ENCODE assay signal across 10 cellular contexts in the genomic region with DNA sequence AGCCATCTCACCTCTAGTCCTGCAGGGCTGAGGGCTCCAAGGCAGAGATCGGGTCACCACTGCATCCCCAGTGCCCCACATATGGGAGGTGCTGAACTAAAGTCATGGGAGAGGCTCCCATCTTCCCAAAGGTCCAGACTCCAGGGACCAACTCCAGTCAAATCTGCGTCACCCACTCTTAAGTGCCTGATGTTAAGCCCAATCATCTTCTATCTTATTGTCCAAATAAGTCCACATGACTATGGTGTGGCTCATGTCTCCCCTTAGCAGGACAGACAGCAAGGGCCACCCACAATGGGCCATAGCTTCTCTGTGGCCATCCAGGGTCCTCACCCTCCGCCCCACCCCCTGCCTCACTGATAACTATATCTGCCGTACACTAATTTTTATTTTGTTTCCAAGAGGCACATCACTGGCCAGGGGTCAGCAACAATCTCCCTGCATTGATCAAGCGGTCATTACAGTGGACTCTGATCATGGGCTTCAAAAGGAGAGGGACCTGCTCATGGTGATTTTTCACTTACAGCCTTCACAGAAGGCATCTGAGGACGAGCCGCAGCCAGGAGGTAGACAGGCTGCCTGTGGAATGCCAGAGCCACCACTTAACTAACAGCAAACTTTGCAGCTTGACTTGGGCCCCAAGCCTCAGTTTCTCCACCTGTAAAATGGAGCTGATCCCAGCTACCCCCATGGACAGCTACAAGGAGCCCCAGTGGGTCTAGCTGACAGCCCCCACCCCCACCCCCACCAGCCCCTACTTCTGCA. TPM values are rescaled to one million over a fixed set of nuclear protein-coding genes. Genes with fewer than 3 reads are reported as not detected.
DNase-seq lines count a peak whose midpoint lies in the region; ATAC-seq and TF ChIP-seq lines count a peak whose summit lies in the region.
"Had no signal": no experiment of that assay in that cellular context is flagged by ENCODE, and none has a peak within 500 bp of the region (broad histone marks: within the 10 kb centered on the region; RNA-seq: fewer than 3 reads in every experiment).

No MANE protein-coding gene starts in this region.

- H3K27ac ChIP-seq in HCT116 (ENCODE audit: low read depth, low read length) (no peak overlapping the region), hepatocyte (peak overlapping the region; percentile 98), spleen (peak overlapping the region; percentile 71 to 100 (median 98))

- H3K27me3 Mint-ChIP-seq in activated CD8-positive, alpha-beta T cell treated with anti-CD3 and anti-CD28 coated beads for 36 hours: no peaks in the 10 kb centered on the region

- H3K9me3 ChIP-seq in HCT116 (ENCODE audit: control insufficient read depth in 1 of 2, insufficient read depth in 1 of 2, low read depth in 1 of 2, low read length in 2 of 2) (no peaks in the 10 kb centered on the region), hepatocyte (ENCODE audit: low read depth) (no peaks in the 10 kb centered on the region), spleen (no peaks in the 10 kb centered on the region)

- peaks cover 93% of the 10 kb centered on the region for H3K4me1 Mint-ChIP-seq in activated CD8-positive, alpha-beta T cell treated with anti-CD3 and anti-CD28 coated beads for 36 hours (ENCODE audit: low read depth)

- no peak for TF ChIP-seq RAD21 in HCT116 (IDR thresholded peaks at IDR 0.05; ENCODE audit: low read depth)

- TF ChIP-seq CTCF in HCT116 (IDR thresholded peaks at IDR 0.05 in 2 of 3, conservative IDR thresholded peaks at IDR 0.05 in 1 of 3; ENCODE audit: borderline replicate concordance in 1 of 3, insufficient read depth in 1 of 3, low read depth in 2 of 3, low read length in 2 of 3) (no peak), hepatocyte (IDR thresholded peaks at IDR 0.05; ENCODE audit: poor library complexity) (no peak), spleen (IDR thresholded peaks at IDR 0.05 in 8 of 11, conservative IDR thresholded peaks at IDR 0.05 in 3 of 11) (no peak)
- TF ChIP-seq CTCF in activated CD8-positive, alpha-beta T cell treated with anti-CD3 and anti-CD28 coated beads for 36 hours (IDR thresholded peaks at IDR 0.05): no peak

- H3K79me2 ChIP-seq in HCT116 (ENCODE audit: insufficient read depth, low read length): peaks cover 98% of the 10 kb centered on the region
- peaks cover 94% of the 10 kb centered on the region for H3K79me2 ChIP-seq in hepatocyte

- H3K4me3 ChIP-seq in HCT116 (replicated peaks in 1 of 2; ENCODE audit: low read depth in 1 of 2, low read length in 2 of 2) (no peak overlapping the region), hepatocyte (no peak overlapping the region), spleen (peak overlapping the region in 1 of 8 donors; percentile 30)

- no peak overlapping the region for H3K9ac ChIP-seq in HCT116 (ENCODE audit: low read length)

- peaks cover 57% of the 10 kb centered on the region for H3K36me3 Mint-ChIP-seq in activated CD8-positive, alpha-beta T cell treated with anti-CD3 and anti-CD28 coated beads for 36 hours (ENCODE audit: low read depth)

- H3K9me2 ChIP-seq in HCT116 (ENCODE audit: insufficient read depth) (no peaks in the 10 kb centered on the region), hepatocyte (replicated peaks; ENCODE audit: insufficient read depth) (no peaks in the 10 kb centered on the region)

- H3K27me3 ChIP-seq in HCT116 (ENCODE audit: insufficient read depth, low read length) (no peaks in the 10 kb centered on the region), hepatocyte (no peaks in the 10 kb centered on the region), spleen (replicated peaks in 1 of 7) (no peaks in the 10 kb centered on the region)

- BruUV-seq in HCT116 (replicated peaks; lab: Mats Ljungman, UMichigan): no TSS peak

- no peaks in the 10 kb centered on the region for H3K9me3 Mint-ChIP-seq in activated CD8-positive, alpha-beta T cell treated with anti-CD3 and anti-CD28 coated beads for 36 hours
- H3K9me3 Mint-ChIP-seq: neural crest cell had no signal

- CTCF ChIA-PET in HCT116 (lab: Charles Lee) (interaction anchor here (0.7 to 1.3 kb wide), 5 partner anchors 9 to 203 kb away, joined by 3 to 5 read pairs (median 4); partner anchors contain the start of gene MYH9), HEK293T (lab: Yijun Ruan, JAX) (interaction anchor here (0.6 kb wide), 1 partner anchor 157 kb away, joined by 3 read pairs; no protein-coding TSS in a partner anchor)
- CTCF ChIA-PET in activated CD8-positive, alpha-beta T cell treated with anti-CD3 and anti-CD28 coated beads for 36 hours (lab: Charles Lee): interaction anchor here (1.0 to 4.0 kb wide), 17 partner anchors 11 to 125 kb away, joined by 3 to 28 read pairs (median 5); partner anchors contain the start of genes APOL2 and MYH9

- POLR2A ChIA-PET in HCT116 (lab: Charles Lee): interaction anchor here (0.8 to 2.1 kb wide), 5 partner anchors 15 to 117 kb away, joined by 3 to 8 read pairs (median 7); partner anchors contain the start of genes MYH9 and TXN2
- POLR2A ChIA-PET in activated CD8-positive, alpha-beta T cell treated with anti-CD3 and anti-CD28 coated beads for 36 hours (lab: Charles Lee): interaction anchor here (0.8 to 42.1 kb wide), 7 partner anchors 12 to 101 kb away, joined by 3 to 1125 read pairs (median 4); no protein-coding TSS in a partner anchor
- POLR2A ChIA-PET in HEK293T (lab: Yijun Ruan, JAX): interaction anchor here (0.6 to 1.4 kb wide), 7 partner anchors 9 to 46 kb away, joined by 3 to 6 read pairs (median 3); partner anchors contain the start of gene MYH9

- H3K4me1 ChIP-seq in HCT116 (ENCODE audit: control insufficient read depth in 1 of 2, insufficient read depth in 2 of 2, low read length in 2 of 2): peaks cover 87 to 99% of the 10 kb centered on the region in 2 experiments
- peaks cover 94% of the 10 kb centered on the region for H3K4me1 ChIP-seq in hepatocyte (ENCODE audit: insufficient read depth)
- peaks cover 93 to 100% (median 100%) of the 10 kb centered on the region in 6 donors for H3K4me1 ChIP-seq in spleen

- TF ChIP-seq POLR2A in HCT116 (IDR thresholded peaks at IDR 0.05; ENCODE audit: borderline replicate concordance, extremely low read depth, insufficient read depth, insufficient read length) (no peak), spleen (IDR thresholded peaks at IDR 0.05) (no peak)

- H3K4me2 ChIP-seq in HCT116 (ENCODE audit: low read length) (peak overlapping the region; percentile 74), hepatocyte (peak overlapping the region; percentile 72)

- H2AFZ ChIP-seq in HCT116 (ENCODE audit: low read depth, low read length, poor library complexity, severe bottlenecking) (no peak overlapping the region), hepatocyte (no peak overlapping the region)

- ATAC-seq in HCT116 (no peak), HG03175 (IDR thresholded peaks at IDR 0.05; ENCODE audit: unreplicated experiment) (no peak), HG02973 (IDR thresholded peaks at IDR 0.05; ENCODE audit: unreplicated experiment) (no peak)
- ATAC-seq in activated CD8-positive, alpha-beta T cell treated with anti-CD3 and anti-CD28 coated beads for 36 hours: no peak

- RAD21 ChIA-PET in HCT116 (lab: Charles Lee; ENCODE audit: low non-redundant PET in 1 of 2, low total read pairs in 2 of 2, uncharacterized antibody in 2 of 2, unreplicated experiment in 2 of 2): interaction anchor here in 1 of 2 experiments (0.6 kb wide), 1 partner anchor 54 kb away, joined by 3 read pairs; no protein-coding TSS in a partner anchor

- peak overlapping the region; percentile 69 for H3K4me3 Mint-ChIP-seq in activated CD8-positive, alpha-beta T cell treated with anti-CD3 and anti-CD28 coated beads for 36 hours

- H4K20me1 ChIP-seq in HCT116 (ENCODE audit: insufficient read depth) (peaks cover 19% of the 10 kb centered on the region; the same call in 1 of the 2 replicates), hepatocyte (ENCODE audit: insufficient read depth, poor library complexity, severe bottlenecking) (peaks cover 36% of the 10 kb centered on the region)

- 75% methylated on average over 7 of the region's 7 CpGs for WGBS in hepatocyte (ENCODE audit: low lambda C conversion rate, missing lambda C conversion rate)
- 72 to 83% (median 78%) methylated on average over 7 of the region's 7 CpGs for WGBS in spleen, 5 donors

- intact Hi-C loops in HCT116 (cut with micrococcal nuclease) (no loop called here), spleen (cut with DNase I; ENCODE audit: low total_unique reads) (no loop called here)
- intact Hi-C loops in activated CD8-positive, alpha-beta T cell treated with anti-CD3 and anti-CD28 coated beads for 36 hours (cut with micrococcal nuclease): loop anchor here (5.0 kb wide), 1 partner anchor 88 kb away; no protein-coding TSS in a partner anchor

- H3K36me3 ChIP-seq in HCT116 (ENCODE audit: control insufficient read depth in 1 of 2, insufficient read depth in 2 of 2, low read length in 2 of 2) (peaks cover 0 to 10% of the 10 kb centered on the region in 2 experiments; a peak in 1 of 4 replicates), hepatocyte (replicated peaks; ENCODE audit: insufficient read depth, low read depth) (no peaks in the 10 kb centered on the region), spleen (peaks cover 0 to 80% (median 9%) of the 10 kb centered on the region in 6 donors)

- H3K27ac Mint-ChIP-seq in activated CD8-positive, alpha-beta T cell treated with anti-CD3 and anti-CD28 coated beads for 36 hours: peak overlapping the region; percentile 98

- DNase-seq in HCT116 (ENCODE audit: low read depth, low spot score) (no peak), hepatocyte (ENCODE audit: low spot score) (no peak), spleen (no peak), HEK293T (ENCODE audit: extremely low spot score) (no peak)
- no peak for DNase-seq in activated CD8-positive, alpha-beta T cell treated with anti-CD3 and anti-CD28 coated beads for 36 hours
- no peak for DNase-seq in effector CD4-positive, alpha-beta T cell
- DNase-seq: NCI-H1105 had no signal

TF ChIP-seq in HCT116, 20 proteins besides CTCF, POLR2A, EP300 and RAD21:
- TF ChIP-seq CEBPB (IDR thresholded peaks at IDR 0.05; ENCODE audit: low read depth): no peak
- no peak for TF ChIP-seq MAX (IDR thresholded peaks at IDR 0.05)

TF ChIP-seq in HEK293T, 16 proteins besides CTCF, POLR2A, EP300 and RAD21 (continues in another document):
- no peak for TF ChIP-seq ZNF384 (IDR thresholded peaks at IDR 0.05)
- TF ChIP-seq, protein P1, sequence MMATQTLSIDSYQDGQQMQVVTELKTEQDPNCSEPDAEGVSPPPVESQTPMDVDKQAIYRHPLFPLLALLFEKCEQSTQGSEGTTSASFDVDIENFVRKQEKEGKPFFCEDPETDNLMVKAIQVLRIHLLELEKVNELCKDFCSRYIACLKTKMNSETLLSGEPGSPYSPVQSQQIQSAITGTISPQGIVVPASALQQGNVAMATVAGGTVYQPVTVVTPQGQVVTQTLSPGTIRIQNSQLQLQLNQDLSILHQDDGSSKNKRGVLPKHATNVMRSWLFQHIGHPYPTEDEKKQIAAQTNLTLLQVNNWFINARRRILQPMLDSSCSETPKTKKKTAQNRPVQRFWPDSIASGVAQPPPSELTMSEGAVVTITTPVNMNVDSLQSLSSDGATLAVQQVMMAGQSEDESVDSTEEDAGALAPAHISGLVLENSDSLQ (IDR thresholded peaks at IDR 0.05): no peak

RNA-seq across cellular contexts. Expression of gene MYH9, which starts 23.3 kb away (rescaled TPM):
- total RNA-seq in HCT116 (2021; ENCODE audit: unreplicated experiment) (258 TPM), hepatocyte (149 and 188 TPM in 2 replicates), spleen (1,000 to 10,000 TPM in 4 of 7 donors, 100 to 1,000 TPM in 3; 575 to 1,376 (median 1,013) TPM)
- 205 and 249 TPM in 2 replicates for polyA plus RNA-seq in HCT116 (2012)
- 100 to 1,000 TPM; 624 to 679 TPM for total RNA-seq in activated CD8-positive, alpha-beta T cell treated with anti-CD3 and anti-CD28 coated beads for 36 hours
- polyA plus RNA-seq in hepatocyte (125 and 140 TPM in 2 replicates), spleen (100 to 1,000 TPM in 1 of 3 donors, 10 to 100 TPM in 2; 59.8 to 166 (median 71.1) TPM)
